In genomic region chr10:73796766-73797165, GRCh38 we compare ENCODE assay signal across 1 cellular context.
TF ChIP-seq lines count a peak whose summit lies in the region.

No MANE protein-coding gene starts in this region.

TF ChIP-seq in HepG2, 621 proteins besides CTCF, POLR2A, EP300 and RAD21:
- TF ChIP-seq TFAP4 (IDR thresholded peaks at IDR 0.05; ENCODE audit: borderline replicate concordance, low read depth) (no peak), AGO2 (optimal IDR thresholded peaks at IDR 0.05; ENCODE audit: low read depth, low read length) (peak; percentile 28)
